Comparison of ENCODE assay signal across 8 cellular contexts in genomic region chr1:39391741-39392679, GRCh38.
A peak's percentile ranks its signal among the peaks of the same experiment; 100 is the strongest.
DNase-seq lines count a peak whose midpoint lies in the region; ATAC-seq and TF ChIP-seq lines count a peak whose summit lies in the region.

No MANE protein-coding gene starts in this region.

- H3K27ac ChIP-seq in temporal lobe (ENCODE audit: low read depth, low read length): peak overlapping the region; percentile 74

- peak; percentile 70 for ATAC-seq in left lobe of liver
- ATAC-seq in HG03039 (IDR thresholded peaks at IDR 0.05; ENCODE audit: unreplicated experiment): no peak
- ATAC-seq in GM19328 (IDR thresholded peaks at IDR 0.05; ENCODE audit: unreplicated experiment): no peak

- no peaks in the 10 kb centered on the region for H3K9me3 Mint-ChIP-seq in chondrocyte (ENCODE audit: low read depth)

- H3K27ac Mint-ChIP-seq in chondrocyte (ENCODE audit: unreplicated experiment): peak overlapping the region; percentile 95

- H3K4me1 Mint-ChIP-seq in chondrocyte (ENCODE audit: low read depth): peaks cover 70% of the 10 kb centered on the region

- TF ChIP-seq CTCF in chondrocyte (IDR thresholded peaks at IDR 0.05): no peak

- H3K36me3 Mint-ChIP-seq in chondrocyte (ENCODE audit: low read depth): peaks cover 17% of the 10 kb centered on the region

- H3K4me3 Mint-ChIP-seq in chondrocyte (ENCODE audit: unreplicated experiment): peak overlapping the region; percentile 5

- no peaks in the 10 kb centered on the region for H3K27me3 Mint-ChIP-seq in chondrocyte (ENCODE audit: low read depth)

- DNase-seq in AG20443 (ENCODE audit: low spot score) (peak; percentile 88), LoVo (ENCODE audit: low spot score) (peak; percentile 64), chondrocyte (ENCODE audit: low spot score) (no peak), left lobe of liver (ENCODE audit: low spot score) (no peak), NCI-H1048 (lab: John Stamatoyannopoulos, UW) (no peak)

Comparison
In these comparisons a context has a peak if more than half of its experiments do, and no peak if none do; other contexts are left out.
1. DNase-seq: peak in AG20443 (single experiment) and LoVo (single experiment); none in chondrocyte (single experiment), left lobe of liver (single experiment) and NCI-H1048 (single experiment).